ENCODE assay signal across 14 cellular contexts in the genomic region with DNA sequence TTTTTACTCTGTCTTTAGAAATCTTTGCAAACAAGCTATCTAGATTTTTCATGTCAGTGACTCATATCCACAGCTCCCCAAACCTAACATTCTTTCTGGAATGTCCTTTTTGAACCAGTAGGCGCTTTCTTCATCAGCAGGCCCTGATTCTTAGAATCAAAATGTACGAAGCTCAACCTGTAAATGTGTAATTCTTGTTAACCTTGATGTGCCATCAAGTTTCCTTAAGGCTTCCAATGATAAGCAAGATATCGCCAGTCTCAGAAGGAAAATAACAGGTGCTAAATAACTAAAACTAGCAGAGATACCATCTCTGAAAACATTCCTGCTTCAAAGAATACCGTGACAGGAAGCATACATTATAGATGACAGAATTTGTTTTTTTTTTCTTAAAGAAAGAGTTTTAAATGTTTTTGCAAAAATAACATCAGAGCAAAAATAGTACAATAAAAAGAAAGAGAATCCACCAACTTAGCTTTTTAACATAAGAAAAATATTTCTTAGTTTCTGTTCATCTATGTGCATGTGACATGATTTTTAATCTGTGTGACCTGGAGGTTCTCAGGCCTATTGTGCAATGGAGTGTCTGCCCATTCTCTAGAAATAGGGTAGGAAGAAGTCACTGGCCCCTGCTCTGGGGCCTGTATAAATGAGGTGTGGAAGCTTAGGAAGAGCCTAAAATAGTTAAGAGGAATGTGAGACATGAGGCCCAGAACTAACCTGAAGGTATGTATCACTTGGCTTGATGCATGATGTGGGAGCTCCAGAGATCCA. TPM values are rescaled to one million over a fixed set of nuclear protein-coding genes. Genes with fewer than 3 reads are reported as not detected.
DNase-seq lines count a peak whose midpoint lies in the region; ATAC-seq, FAIRE-seq and TF ChIP-seq lines count a peak whose summit lies in the region.
"Had no signal": no experiment of that assay in that cellular context is flagged by ENCODE, and none has a peak within 500 bp of the region (broad histone marks: within the 10 kb centered on the region; RNA-seq: fewer than 3 reads in every experiment).

No MANE protein-coding gene starts in this region.

- H3K4me1 ChIP-seq in CD4-positive, CD25-positive, alpha-beta regulatory T cell (ENCODE audit: control insufficient read depth, insufficient read depth, low read length, poor library complexity, severe bottlenecking), result no peaks in the 10 kb centered on the region
- no peaks in the 10 kb centered on the region for H3K4me1 ChIP-seq in astrocyte (ENCODE audit: insufficient read depth, low read length)
- no peaks in the 10 kb centered on the region for H3K4me1 ChIP-seq in mesendoderm (ENCODE audit: control insufficient read depth, low read depth, low read length)
- H3K4me1 ChIP-seq: ascending aorta, psoas muscle had no signal

- H3K27ac ChIP-seq in CD4-positive, CD25-positive, alpha-beta regulatory T cell (ENCODE audit: insufficient read depth, low read length, poor library complexity, severe bottlenecking), result no peak overlapping the region
- H3K27ac ChIP-seq in astrocyte (ENCODE audit: low read depth, low read length) (no peak overlapping the region), mesendoderm (ENCODE audit: low read depth, low read length) (no peak overlapping the region)
- H3K27ac ChIP-seq: psoas muscle had no signal

- H3K9me3 ChIP-seq in CD4-positive, CD25-positive, alpha-beta regulatory T cell (ENCODE audit: control insufficient read depth in 2 of 2, low read length in 2 of 2), result no peaks in the 10 kb centered on the region
- H3K9me3 ChIP-seq in astrocyte (ENCODE audit: insufficient read depth, low read depth, low read length), result no peaks in the 10 kb centered on the region
- H3K9me3 ChIP-seq: ascending aorta, psoas muscle had no signal

- DNase-seq in CD4-positive, CD25-positive, alpha-beta regulatory T cell, result no peak
- peak; percentile 60 for DNase-seq in HCEC 1CT
- peak; percentile 65 for DNase-seq in astrocyte (ENCODE audit: low read depth)
- peak; percentile 8 for DNase-seq in mesendoderm
- DNase-seq in GM13976 (ENCODE audit: low spot score), result no peak
- DNase-seq in NOMO-1 treated with DMSO at 0.1 percent for 48 hours (lab: John Stamatoyannopoulos, UW; ENCODE audit: unreplicated experiment), result no peak
- DNase-seq in cerebellar cortex (ENCODE audit: low spot score), result no peak
- DNase-seq in HuH-7 (ENCODE audit: low spot score), result no peak
- DNase-seq: activated CD4-positive, alpha-beta T cell treated with anti-CD3 and anti-CD28 coated beads for 1 hour; CD8-positive, alpha-beta memory T cell; left ventricle myocardium superior; psoas muscle had no signal

- in situ Hi-C loops in GM13976 (cut with MboI; ENCODE audit: low sequenced_read_pairs, unreplicated experiment), result no loop called here

- H3K27ac Mint-ChIP-seq in CD4-positive, CD25-positive, alpha-beta regulatory T cell, result peak overlapping the region in 2 of 3 donors; percentile 57 to 73
- H3K27ac Mint-ChIP-seq in astrocyte (ENCODE audit: unreplicated experiment), result no peak overlapping the region
- H3K27ac Mint-ChIP-seq: T-helper 1 cell treated with Interleukin-12 subunit alpha and Interleukin-12 subunit beta and Interleukin-4 antibody, amounts not matched to agents 30 μg/mL and 1 μg/mL, for 36 hours had no signal

- H3K4me1 Mint-ChIP-seq in CD4-positive, CD25-positive, alpha-beta regulatory T cell, result peaks cover 0 to 6% (median 3%) of the 10 kb centered on the region in 4 donors
- H3K4me1 Mint-ChIP-seq in astrocyte (ENCODE audit: low read depth, unreplicated experiment), result peaks cover 12% of the 10 kb centered on the region
- H3K4me1 Mint-ChIP-seq: CD8-positive, alpha-beta memory T cell had no signal

- no CpG with 5 or more reads among the region's 4 CpGs for WGBS in mesendoderm (ENCODE audit: extremely low coverage, insufficient coverage, low lambda C conversion rate)

- no peaks in the 10 kb centered on the region for H3K36me3 Mint-ChIP-seq in CD4-positive, CD25-positive, alpha-beta regulatory T cell
- H3K36me3 Mint-ChIP-seq in astrocyte (ENCODE audit: low read depth, unreplicated experiment), result peaks cover 2% of the 10 kb centered on the region
- H3K36me3 Mint-ChIP-seq: CD8-positive, alpha-beta memory T cell had no signal

- H2BK5ac ChIP-seq in mesendoderm (ENCODE audit: low read length), result no peak overlapping the region

- no peak overlapping the region for H3K4ac ChIP-seq in mesendoderm (ENCODE audit: low read depth, low read length)

- no peak overlapping the region for H3K56ac ChIP-seq in mesendoderm (ENCODE audit: low read length)

- no peak overlapping the region for H4K8ac ChIP-seq in mesendoderm (ENCODE audit: low read depth, low read length)

- H2BK15ac ChIP-seq in mesendoderm (replicated peaks; ENCODE audit: low read depth), result no peak overlapping the region

- H3K9ac ChIP-seq in astrocyte (ENCODE audit: low read length), result no peak overlapping the region
- no peak overlapping the region for H3K9ac ChIP-seq in mesendoderm (ENCODE audit: low read length)

- H3K36me3 ChIP-seq in CD4-positive, CD25-positive, alpha-beta regulatory T cell (ENCODE audit: control insufficient read depth, insufficient read depth, low read length), result no peaks in the 10 kb centered on the region
- no peaks in the 10 kb centered on the region for H3K36me3 ChIP-seq in astrocyte (ENCODE audit: insufficient read depth, low read length)
- no peaks in the 10 kb centered on the region for H3K36me3 ChIP-seq in mesendoderm (ENCODE audit: control insufficient read depth, insufficient read depth, low read length)
- H3K36me3 ChIP-seq: ascending aorta had no signal

- FAIRE-seq in astrocyte (lab: Jason Lieb, UNC), result no peak

- no peak overlapping the region for H2AK5ac ChIP-seq in mesendoderm (ENCODE audit: low read length)

- H3K18ac ChIP-seq in mesendoderm (ENCODE audit: low read length), result no peak overlapping the region

- H3K4me3 ChIP-seq in CD4-positive, CD25-positive, alpha-beta regulatory T cell (ENCODE audit: low read depth, low read length), result no peak overlapping the region
- no peak overlapping the region for H3K4me3 ChIP-seq in astrocyte (ENCODE audit: insufficient read depth, low read depth, low read length)
- no peak overlapping the region for H3K4me3 ChIP-seq in mesendoderm (ENCODE audit: low read length)
- H3K4me3 ChIP-seq: ascending aorta, psoas muscle had no signal

- peak overlapping the region in 1 of 4 donors; percentile 35 for H3K4me3 Mint-ChIP-seq in CD4-positive, CD25-positive, alpha-beta regulatory T cell
- no peak overlapping the region for H3K4me3 Mint-ChIP-seq in astrocyte (ENCODE audit: unreplicated experiment)
- H3K4me3 Mint-ChIP-seq: CD8-positive, alpha-beta memory T cell; T-helper 1 cell treated with Interleukin-12 subunit alpha and Interleukin-12 subunit beta and Interleukin-4 antibody, amounts not matched to agents 30 μg/mL and 1 μg/mL, for 36 hours had no signal

- no peak overlapping the region for H2BK120ac ChIP-seq in mesendoderm (ENCODE audit: low read depth, low read length)

- peak overlapping the region; percentile 6 for H3K4me2 ChIP-seq in astrocyte (ENCODE audit: low read length)
- no peak overlapping the region for H3K4me2 ChIP-seq in mesendoderm (ENCODE audit: low read length)

- no peak overlapping the region for H3K23ac ChIP-seq in mesendoderm (ENCODE audit: low read length)

- no peaks in the 10 kb centered on the region for H3K9me3 Mint-ChIP-seq in CD4-positive, CD25-positive, alpha-beta regulatory T cell
- no peaks in the 10 kb centered on the region for H3K9me3 Mint-ChIP-seq in astrocyte (ENCODE audit: unreplicated experiment)
- H3K9me3 Mint-ChIP-seq: CD8-positive, alpha-beta memory T cell; T-helper 1 cell treated with Interleukin-12 subunit alpha and Interleukin-12 subunit beta and Interleukin-4 antibody, amounts not matched to agents 30 μg/mL and 1 μg/mL, for 36 hours had no signal

- no peaks in the 10 kb centered on the region for H3K79me2 ChIP-seq in astrocyte (ENCODE audit: insufficient read depth, low read length)
- H3K79me2 ChIP-seq in mesendoderm (ENCODE audit: control insufficient read depth, insufficient read depth, low read length), result no peaks in the 10 kb centered on the region

- no peak overlapping the region for H4K5ac ChIP-seq in mesendoderm (ENCODE audit: low read length)

- TF ChIP-seq CTCF in astrocyte (IDR thresholded peaks at IDR 0.05; ENCODE audit: insufficient read depth, low read depth, low read length), result no peak
- no peak for TF ChIP-seq CTCF in GM13976 (IDR thresholded peaks at IDR 0.05; ENCODE audit: borderline replicate concordance, control extremely low read depth, extremely low read depth, insufficient read depth, missing control alignments)

- peaks cover 8% of the 10 kb centered on the region for H3K27me3 ChIP-seq in CD4-positive, CD25-positive, alpha-beta regulatory T cell (ENCODE audit: control insufficient read depth, insufficient read depth, low read length)
- no peaks in the 10 kb centered on the region for H3K27me3 ChIP-seq in astrocyte (ENCODE audit: insufficient read depth, low read length)
- H3K27me3 ChIP-seq in mesendoderm (ENCODE audit: insufficient read depth, low read length, poor library complexity), result no peaks in the 10 kb centered on the region
- H3K27me3 ChIP-seq: ascending aorta had no signal

- H2AFZ ChIP-seq in astrocyte (ENCODE audit: low read depth, low read length), result no peak overlapping the region

- H4K20me1 ChIP-seq in astrocyte (ENCODE audit: insufficient read depth, low read length), result no peaks in the 10 kb centered on the region

- no peaks in the 10 kb centered on the region for H3K27me3 Mint-ChIP-seq in CD4-positive, CD25-positive, alpha-beta regulatory T cell
- no peaks in the 10 kb centered on the region for H3K27me3 Mint-ChIP-seq in astrocyte (ENCODE audit: low read depth, unreplicated experiment)

- no peaks in the 10 kb centered on the region for H3K79me1 ChIP-seq in mesendoderm (ENCODE audit: low read length)

- ATAC-seq in CD4-positive, CD25-positive, alpha-beta regulatory T cell (ENCODE audit: low read depth in 2 of 2), result no peak
- ATAC-seq: left ventricle myocardium superior, psoas muscle had no signal

RNA-seq across cellular contexts. Expression of gene SECISBP2L, which starts 14.7 kb away (rescaled TPM):
- total RNA-seq in CD4-positive, CD25-positive, alpha-beta regulatory T cell, result 59.5 TPM
- 10 to 100 TPM; 14.8 to 22.4 (median 18.5) TPM for polyA plus RNA-seq in CD4-positive, CD25-positive, alpha-beta regulatory T cell
- 52.5 and 53.2 TPM in 2 replicates for total RNA-seq in astrocyte
- polyA plus RNA-seq in mesendoderm (2013, experiment 1 of 2), result 11.6 TPM
- 10.6 TPM for polyA plus RNA-seq in mesendoderm (2013, experiment 2 of 2)

Comparison
In these comparisons a context has a peak if more than half of its experiments do, and no peak if none do; other contexts are left out.
1. DNase-seq: peak in HCEC 1CT (single experiment), astrocyte (single experiment) and mesendoderm (single experiment); none in CD4-positive, CD25-positive, alpha-beta regulatory T cell (0 of 3), GM13976 (single experiment), NOMO-1 treated with DMSO at 0.1 percent for 48 hours (single experiment), cerebellar cortex (single experiment) and HuH-7 (single experiment).